Comparison of ENCODE assay signal across 36 cellular contexts in genomic region chr11:34168642-34169051, GRCh38.
DNase-seq lines count a peak whose midpoint lies in the region; ATAC-seq and TF ChIP-seq lines count a peak whose summit lies in the region.
"Had no signal": no experiment of that assay in that cellular context is flagged by ENCODE, and none has a peak within 500 bp of the region (broad histone marks: within the 10 kb centered on the region; RNA-seq: fewer than 3 reads in every experiment).

No MANE protein-coding gene starts in this region.

- H3K27me3 ChIP-seq in BJ (ENCODE audit: control insufficient read depth, insufficient read depth, low read length): no peaks in the 10 kb centered on the region
- H3K27me3 ChIP-seq in WERI-Rb-1 (ENCODE audit: insufficient read depth, low read depth, severe bottlenecking): no peaks in the 10 kb centered on the region
- no peaks in the 10 kb centered on the region for H3K27me3 ChIP-seq in prostate gland (replicated peaks; ENCODE audit: insufficient read depth)
- H3K27me3 ChIP-seq: BLaER1, esophagus muscularis mucosa, tibial nerve had no signal

- TF ChIP-seq CTCF in BJ (IDR thresholded peaks at IDR 0.05; ENCODE audit: insufficient read depth, low read depth, low read length) (no peak), WERI-Rb-1 (IDR thresholded peaks at IDR 0.05; ENCODE audit: low read depth, low read length) (no peak), prostate gland (IDR thresholded peaks at IDR 0.05) (peak in 2 of 4 experiments; percentile 6 to 31)

- peaks cover 19% of the 10 kb centered on the region for H3K4me1 ChIP-seq in prostate gland (replicated peaks)
- H3K4me1 ChIP-seq: BLaER1 had no signal

- DNase-seq in BJ (ENCODE audit: low read depth) (peak; percentile 70), WERI-Rb-1 (no peak), iris pigment epithelial cell (ENCODE audit: low read depth) (peak; percentile 25), prostate gland (ENCODE audit: low spot score) (peak; percentile 78), occipital lobe (lab: John Stamatoyannopoulos, UW) (no peak)
- DNase-seq in activated CD8-positive, alpha-beta memory T cell treated with anti-CD3 and anti-CD28 coated beads, Interleukin-2, amount 50 U/mL, for 4 hours: no peak
- DNase-seq in NK-92 treated with Interleukin-12 subunit alpha and Interleukin-12 subunit beta, amount 100 ng/mL, for 24 hours (lab: John Stamatoyannopoulos, UW): no peak
- DNase-seq: ACHN; activated CD4-positive, alpha-beta T cell treated with anti-CD3 and anti-CD28 coated beads, Interleukin-2, amount 50 U/mL, for 1 hour; activated CD4-positive, CD25-positive, alpha-beta regulatory T cell; activated effector memory CD4-positive, alpha-beta T cell treated with anti-CD3 and anti-CD28 coated beads, Interleukin-2, amount 50 U/mL, for 16 hours; activated T-cell treated with anti-CD3 and anti-CD28 coated beads, Interleukin-2, amount 50 U/mL, for 24 hours; aorta; COR-L47; cortex of kidney; DMS79 treated with DMSO at 0.1 percent for 48 hours; effector memory CD8-positive, alpha-beta T cell; foreskin melanocyte; GF-D8; GOT3; hippocampal formation; KG1; left colon; mammary epithelial cell; MM.1S; NCI-H1105 treated with DMSO at 0.1 percent for 48 hours; NCI-H187 treated with DMSO at 0.1 percent for 48 hours; NCI-H2171; NCI-H510A; stimulated activated CD4-positive, alpha-beta T cell treated with anti-CD3 and anti-CD28 coated beads, Interleukin-4, amount 100 ng/mL, for 4 hours; T-cell had no signal

- H3K27ac ChIP-seq in WERI-Rb-1 (peak overlapping the region; percentile 85), prostate gland (peak overlapping the region; percentile 63 to 79)
- H3K27ac ChIP-seq: BLaER1, esophagus muscularis mucosa, tibial nerve had no signal

- CTCF ChIA-PET in BJ (lab: Yijun Ruan, JAX): interaction anchor here (1.1 to 1.2 kb wide), 2 partner anchors 19 to 190 kb away, joined by 3 to 5 read pairs; partner anchors contain the start of gene ABTB2

- POLR2A ChIA-PET in BJ (lab: Charles Lee): no interaction called here

- intact Hi-C loops in prostate gland (cut with DNase I): no loop called here

- no peak for ATAC-seq in HG03045 (IDR thresholded peaks at IDR 0.05; ENCODE audit: unreplicated experiment)
- ATAC-seq: effector memory CD8-positive, alpha-beta T cell; left colon; sciatic nerve; T-cell had no signal

- no peak for TF ChIP-seq POLR2A in prostate gland (IDR thresholded peaks at IDR 0.05)

- 23% methylated on average over 10 of the region's 10 CpGs for WGBS in prostate gland

- H3K4me3 ChIP-seq in BJ (ENCODE audit: low read depth, low read length) (no peak overlapping the region), WERI-Rb-1 (ENCODE audit: low read depth, low read length) (no peak overlapping the region), prostate gland (no peak overlapping the region)
- H3K4me3 ChIP-seq: BLaER1, esophagus muscularis mucosa, tibial nerve had no signal

- H3K36me3 ChIP-seq in BJ (ENCODE audit: control insufficient read depth, insufficient read depth, low read length): peaks cover 2% of the 10 kb centered on the region; the same call in 1 of the 2 replicates
- peaks cover 59% of the 10 kb centered on the region for H3K36me3 ChIP-seq in WERI-Rb-1
- no peaks in the 10 kb centered on the region for H3K36me3 ChIP-seq in prostate gland
- H3K36me3 ChIP-seq: BLaER1 had no signal

- H3K9me3 ChIP-seq in WERI-Rb-1 (ENCODE audit: severe bottlenecking) (no peaks in the 10 kb centered on the region), prostate gland (no peaks in the 10 kb centered on the region)
- H3K9me3 ChIP-seq: BLaER1, esophagus muscularis mucosa, tibial nerve had no signal

Comparison
In these comparisons a context has a peak if more than half of its experiments do, and no peak if none do; other contexts are left out.
1. DNase-seq: peak in BJ (single experiment), iris pigment epithelial cell (single experiment) and prostate gland (single experiment); none in WERI-Rb-1 (single experiment), activated CD8-positive, alpha-beta memory T cell treated with anti-CD3 and anti-CD28 coated beads, Interleukin-2, amount 50 U/mL, for 4 hours (single experiment), NK-92 treated with Interleukin-12 subunit alpha and Interleukin-12 subunit beta, amount 100 ng/mL, for 24 hours (single experiment) and occipital lobe (single experiment).